Comparison of ENCODE assay signal across 11 cellular contexts in genomic region chr11:86043765-86044534, GRCh38. TPM values are rescaled to one million over a fixed set of nuclear protein-coding genes. Genes with fewer than 3 reads are reported as not detected.
A peak's percentile ranks its signal among the peaks of the same experiment; 100 is the strongest.
DNase-seq lines count a peak whose midpoint lies in the region; ATAC-seq and TF ChIP-seq lines count a peak whose summit lies in the region.
"Had no signal": no experiment of that assay in that cellular context is flagged by ENCODE, and none has a peak within 500 bp of the region (broad histone marks: within the 10 kb centered on the region; RNA-seq: fewer than 3 reads in every experiment).

No MANE protein-coding gene starts in this region.

- no peak overlapping the region for H3K27ac ChIP-seq in CD8-positive, alpha-beta T cell (ENCODE audit: low read depth, low read length)
- peak overlapping the region; percentile 86 for H3K27ac ChIP-seq in Karpas-422 (ENCODE audit: low read length)
- peak overlapping the region; percentile 76 for H3K27ac ChIP-seq in cingulate gyrus (ENCODE audit: low read depth, low read length)
- H3K27ac ChIP-seq in trophoblast cell (ENCODE audit: low read depth, low read length) = no peak overlapping the region

- H3K4me1 ChIP-seq in CD8-positive, alpha-beta T cell (ENCODE audit: insufficient read depth, low read length) = peaks cover 62% of the 10 kb centered on the region
- H3K4me1 ChIP-seq in Karpas-422 (ENCODE audit: low read length) (peaks cover 82% of the 10 kb centered on the region), trophoblast cell (ENCODE audit: control insufficient read depth in 1 of 2, insufficient read depth in 2 of 2, low read length in 2 of 2) (peaks cover 0 to 4% of the 10 kb centered on the region in 2 experiments)

- H3K9me2 ChIP-seq in Karpas-422 (replicated peaks; ENCODE audit: insufficient read depth, low read length) = no peaks in the 10 kb centered on the region

- no peak overlapping the region for H4K12ac ChIP-seq in trophoblast cell (ENCODE audit: low read depth, low read length)

- H3K9me3 Mint-ChIP-seq in CD8-positive, alpha-beta T cell = no peaks in the 10 kb centered on the region

- H2BK5ac ChIP-seq in trophoblast cell (ENCODE audit: low read depth, low read length, poor library complexity) = no peak overlapping the region

- no peaks in the 10 kb centered on the region for H3K27me3 ChIP-seq in CD8-positive, alpha-beta T cell (ENCODE audit: insufficient read depth, low read length)
- no peaks in the 10 kb centered on the region for H3K27me3 ChIP-seq in Karpas-422 (ENCODE audit: low read length)
- no peaks in the 10 kb centered on the region for H3K27me3 ChIP-seq in trophoblast cell (ENCODE audit: insufficient read depth, low read length)

- H3K9me3 ChIP-seq in CD8-positive, alpha-beta T cell (ENCODE audit: low read length) = no peaks in the 10 kb centered on the region
- H3K9me3 ChIP-seq in Karpas-422 (ENCODE audit: low read length) (no peaks in the 10 kb centered on the region), trophoblast cell (ENCODE audit: insufficient read depth, low read depth, low read length) (no peaks in the 10 kb centered on the region)

- H3K27ac Mint-ChIP-seq in CD8-positive, alpha-beta T cell = peak overlapping the region; percentile 37

- H3K79me1 ChIP-seq in trophoblast cell (ENCODE audit: low read length) = no peaks in the 10 kb centered on the region

- no peak overlapping the region for H3K23ac ChIP-seq in trophoblast cell (ENCODE audit: low read length)

- POLR2A ChIA-PET in CD8-positive, alpha-beta T cell (lab: Charles Lee) = interaction anchor here (0.6 kb wide), 1 partner anchor 15 kb away, joined by 3 read pairs; no protein-coding TSS in a partner anchor

- H3K4me3 ChIP-seq in CD8-positive, alpha-beta T cell (ENCODE audit: low read depth, low read length) = no peak overlapping the region
- H3K4me3 ChIP-seq in Karpas-422 (ENCODE audit: low read length) = peak overlapping the region; percentile 39
- H3K4me3 ChIP-seq in trophoblast cell (ENCODE audit: low read depth, low read length) = no peak overlapping the region

- peaks cover 4% of the 10 kb centered on the region for H3K36me3 Mint-ChIP-seq in CD8-positive, alpha-beta T cell

- no CpG with 5 or more reads among the region's 9 CpGs for WGBS in trophoblast cell (ENCODE audit: extremely low coverage, insufficient coverage, insufficient read length)

- peaks cover 99% of the 10 kb centered on the region for H3K79me2 ChIP-seq in Karpas-422 (ENCODE audit: low read length)
- H3K79me2 ChIP-seq in trophoblast cell (ENCODE audit: control insufficient read depth, insufficient read depth, low read length, poor library complexity) = peaks cover 10% of the 10 kb centered on the region

- H2AK5ac ChIP-seq in trophoblast cell (ENCODE audit: low read length) = no peak overlapping the region

- H4K91ac ChIP-seq in trophoblast cell (ENCODE audit: low read depth, low read length) = no peak overlapping the region

- peaks cover 78% of the 10 kb centered on the region for H3K4me1 Mint-ChIP-seq in CD8-positive, alpha-beta T cell (ENCODE audit: low read depth)

- no peak for DNase-seq in CD8-positive, alpha-beta T cell
- DNase-seq in Karpas-422 (no peak), trophoblast cell (no peak), iPS-NIHi7 (ENCODE audit: extremely low spot score) (no peak), HT-29 (ENCODE audit: low spot score) (no peak)
- no peak for DNase-seq in effector CD8-positive, alpha-beta T cell (lab: John Stamatoyannopoulos, UW)
- DNase-seq: activated effector memory CD4-positive, alpha-beta T cell treated with anti-CD3 and anti-CD28 coated beads, Interleukin-2, amount 50 U/mL, for 16 hours; NCI-H187 treated with DMSO at 0.1 percent for 48 hours; stimulated activated naive CD4-positive, alpha-beta T cell treated with Interleukin-2 at 50 U/mL for 16 hours had no signal

- no peak overlapping the region for H4K8ac ChIP-seq in trophoblast cell (ENCODE audit: low read depth, low read length)

- intact Hi-C loops in CD8-positive, alpha-beta T cell (cut with DNase I, micrococcal nuclease) = loop anchor here (2.0 to 10.0 kb wide), 4 partner anchors 25 to 247 kb away; partner anchors contain the start of genes CCDC83 (in 2 of the 2) and PICALM (in 1 of the 2)

- peaks cover 42% of the 10 kb centered on the region for H4K20me1 ChIP-seq in Karpas-422 (ENCODE audit: insufficient read depth, low read depth, low read length)

- H2AFZ ChIP-seq in Karpas-422 (ENCODE audit: low read length) (no peak overlapping the region), trophoblast cell (ENCODE audit: insufficient read depth, low read length, poor library complexity) (no peak overlapping the region)

- H3K4me3 Mint-ChIP-seq in CD8-positive, alpha-beta T cell = no peak overlapping the region

- H2BK12ac ChIP-seq in trophoblast cell (ENCODE audit: low read length) = no peak overlapping the region

- TF ChIP-seq CTCF in CD8-positive, alpha-beta T cell (IDR thresholded peaks at IDR 0.05) = no peak

- H2BK120ac ChIP-seq in trophoblast cell (ENCODE audit: insufficient read depth, low read length, poor library complexity) = no peak overlapping the region

- no peak overlapping the region for H3K18ac ChIP-seq in trophoblast cell (ENCODE audit: low read length)

- H3K36me3 ChIP-seq in CD8-positive, alpha-beta T cell (ENCODE audit: insufficient read depth, low read length) = no peaks in the 10 kb centered on the region
- H3K36me3 ChIP-seq in Karpas-422 (ENCODE audit: insufficient read depth, low read length) (no peaks in the 10 kb centered on the region), trophoblast cell (ENCODE audit: control insufficient read depth in 1 of 2, insufficient read depth in 2 of 2, low read length in 2 of 2) (peaks cover 0 to 1% of the 10 kb centered on the region in 2 experiments)

- CTCF ChIA-PET in CD8-positive, alpha-beta T cell (lab: Charles Lee) = interaction anchor here (0.8 to 7.1 kb wide), 3 partner anchors 24 to 152 kb away, joined by 3 to 211 read pairs (median 4); no protein-coding TSS in a partner anchor

- H3K4me2 ChIP-seq in Karpas-422 (ENCODE audit: low read depth, low read length, poor library complexity, severe bottlenecking) = peak overlapping the region; percentile 73
- no peak overlapping the region for H3K4me2 ChIP-seq in trophoblast cell (ENCODE audit: low read length)

- no peak overlapping the region for H3K14ac ChIP-seq in trophoblast cell (ENCODE audit: low read length)

- H3K27me3 Mint-ChIP-seq in CD8-positive, alpha-beta T cell (ENCODE audit: low read depth) = no peaks in the 10 kb centered on the region

- ATAC-seq in CD8-positive, alpha-beta T cell = no peak
- ATAC-seq in GM18909 (IDR thresholded peaks at IDR 0.05; ENCODE audit: poor library complexity, unreplicated experiment) = no peak

- peak overlapping the region; percentile 84 for H3K4ac ChIP-seq in trophoblast cell (ENCODE audit: low read depth, low read length)

- peak overlapping the region; percentile 49 for H3K9ac ChIP-seq in Karpas-422 (ENCODE audit: low read length)
- no peak overlapping the region for H3K9ac ChIP-seq in trophoblast cell (ENCODE audit: low read length)

RNA-seq across cellular contexts. Expression of gene PICALM, which starts 24.9 kb away (rescaled TPM):
- 10 to 100 TPM; 79.8 to 80.0 TPM for total RNA-seq in CD8-positive, alpha-beta T cell
- 231 and 566 TPM in 2 replicates for total RNA-seq in Karpas-422 (2014; rRNA removed; shearing (Covaris generic); ENCODE audit: low replicate concordance)
- polyA plus RNA-seq in trophoblast cell (2013) = 195 and 196 TPM in 2 replicates
- total RNA-seq in HT-29 (2014; rRNA removed; shearing (Covaris generic)) = 90.4 and 93.6 TPM in 2 replicates

Comparison
In these comparisons a context has a peak if more than half of its experiments do, and no peak if none do; other contexts are left out.
1. H3K27ac ChIP-seq: peak in Karpas-422 (single experiment) and cingulate gyrus (single experiment); none in CD8-positive, alpha-beta T cell (single experiment) and trophoblast cell (single experiment).